ENCODE assay signal across 8 cellular contexts in genomic region chr3:13894812-13895154, GRCh38. TPM values are rescaled to one million over a fixed set of nuclear protein-coding genes. Genes with fewer than 3 reads are reported as not detected.
DNase-seq lines count a peak whose midpoint lies in the region; ATAC-seq and TF ChIP-seq lines count a peak whose summit lies in the region.

No MANE protein-coding gene starts in this region.

- WGBS in hepatocyte (ENCODE audit: low lambda C conversion rate, missing lambda C conversion rate): 54% methylated on average over 20 of the region's 20 CpGs

- no peaks in the 10 kb centered on the region for H3K36me3 ChIP-seq in hepatocyte (replicated peaks; ENCODE audit: insufficient read depth, low read depth)

- H3K27ac ChIP-seq in hepatocyte: no peak overlapping the region

- peak overlapping the region; percentile 85 for H3K4me2 ChIP-seq in hepatocyte

- H4K20me1 ChIP-seq in hepatocyte (ENCODE audit: insufficient read depth, poor library complexity, severe bottlenecking): no peaks in the 10 kb centered on the region

- CTCF ChIA-PET in activated B cell treated with CpG ODN at 0.5 μM for 24 hours (lab: Charles Lee): no interaction called here

- H3K4me3 Mint-ChIP-seq in activated B cell treated with CpG ODN at 0.5 μM for 24 hours: peak overlapping the region; percentile 89

- H3K27ac Mint-ChIP-seq in activated B cell treated with CpG ODN at 0.5 μM for 24 hours: peak overlapping the region; percentile 27

- TF ChIP-seq CTCF in GM10266 (IDR thresholded peaks at IDR 0.05; ENCODE audit: control insufficient read depth, insufficient read depth, low read depth, missing control alignments) (no peak), activated B cell treated with CpG ODN at 0.5 μM for 24 hours (IDR thresholded peaks at IDR 0.05) (no peak), hepatocyte (IDR thresholded peaks at IDR 0.05; ENCODE audit: poor library complexity) (no peak)

- H3K27me3 Mint-ChIP-seq in activated B cell treated with CpG ODN at 0.5 μM for 24 hours: peaks cover 5% of the 10 kb centered on the region

- H3K9me3 ChIP-seq in hepatocyte (ENCODE audit: low read depth): no peaks in the 10 kb centered on the region

- H2AFZ ChIP-seq in hepatocyte: peak overlapping the region; percentile 36

- H3K4me3 ChIP-seq in hepatocyte: no peak overlapping the region
- H3K4me3 ChIP-seq in skeletal muscle cell (ENCODE audit: low read depth, low read length): peak overlapping the region; percentile 57

- H3K27me3 ChIP-seq in hepatocyte: no peaks in the 10 kb centered on the region

- H3K36me3 Mint-ChIP-seq in activated B cell treated with CpG ODN at 0.5 μM for 24 hours (ENCODE audit: low read depth): no peaks in the 10 kb centered on the region

- no peaks in the 10 kb centered on the region for H3K9me3 Mint-ChIP-seq in activated B cell treated with CpG ODN at 0.5 μM for 24 hours

- POLR2A ChIA-PET in activated B cell treated with CpG ODN at 0.5 μM for 24 hours (lab: Charles Lee): interaction anchor here (0.7 to 1.6 kb wide), 2 partner anchors 284 to 651 kb away, joined by 3 to 4 read pairs; partner anchors contain the start of genes LSM3 and XPC

- DNase-seq in GM10266 (ENCODE audit: extremely low spot score) (peak; percentile 4), activated B cell treated with CpG ODN at 0.5 μM for 24 hours (no peak), hepatocyte (ENCODE audit: low spot score) (no peak), skeletal muscle cell (ENCODE audit: low read depth) (no peak), C1 segment of cervical spinal cord (lab: John Stamatoyannopoulos, UW) (no peak), DMS 273 (lab: John Stamatoyannopoulos, UW; ENCODE audit: unreplicated experiment) (no peak)

- intact Hi-C loops in activated B cell treated with CpG ODN at 0.5 μM for 24 hours (cut with micrococcal nuclease): loop anchor here (1.0 to 5.0 kb wide), 3 partner anchors 284 to 508 kb away; partner anchors contain the start of genes LSM3, SLC6A6 and XPC

- peaks cover 42% of the 10 kb centered on the region for H3K4me1 Mint-ChIP-seq in activated B cell treated with CpG ODN at 0.5 μM for 24 hours

- H3K4me1 ChIP-seq in hepatocyte (ENCODE audit: insufficient read depth): peaks cover 5% of the 10 kb centered on the region

- H3K79me2 ChIP-seq in hepatocyte: no peaks in the 10 kb centered on the region

- ATAC-seq in activated B cell treated with CpG ODN at 0.5 μM for 24 hours (ENCODE audit: low read depth): no peak
- no peak for ATAC-seq in GM21825 (IDR thresholded peaks at IDR 0.05; ENCODE audit: unreplicated experiment)
- no peak for ATAC-seq in GM18907 (IDR thresholded peaks at IDR 0.05; ENCODE audit: unreplicated experiment)

- no peaks in the 10 kb centered on the region for H3K9me2 ChIP-seq in hepatocyte (replicated peaks; ENCODE audit: insufficient read depth)

RNA-seq across cellular contexts. Expression of gene WNT7A, which starts 14.9 kb away (rescaled TPM):
- total RNA-seq in activated B cell treated with CpG ODN at 0.5 μM for 24 hours (not detected in 2 replicates), hepatocyte (0.13 and 0.28 TPM in 2 replicates)
- polyA plus RNA-seq in hepatocyte: 0.04 and 0.39 TPM in 2 replicates
